In genomic region chr2:240291940-240292574, GRCh38 we compare ENCODE assay signal across 27 cellular contexts.
"Had no signal": no experiment of that assay in that cellular context is flagged by ENCODE, and none has a peak within 500 bp of the region (broad histone marks: within the 10 kb centered on the region; RNA-seq: fewer than 3 reads in every experiment).

No MANE protein-coding gene starts in this region.

- ATAC-seq: Panc1, SK-N-SH treated with all-trans-retinoic acid at 6 μM for 48 hours had no signal

- H3K27ac ChIP-seq: KMS-11, RWPE1, SJSA1 had no signal

- H3K27ac Mint-ChIP-seq: activated naive CD4-positive, alpha-beta T cell treated with anti-CD3 and anti-CD28 coated beads, Interleukin-2, amount 50 U/mL, for 24 hours; activated T-helper 2 cell treated with anti-CD3 and anti-CD28 coated beads, Interferon-gamma antibody, Interleukin-2, Interleukin-4, amounts not matched to agents 10 μg/mL and 5 μg/mL and 100 μg/mL, durations not matched to agents 14 hours and 24 hours and 36 hours; T-helper 1 cell treated with Interleukin-12 subunit alpha and Interleukin-12 subunit beta and Interleukin-4 antibody, amounts not matched to agents 30 μg/mL and 1 μg/mL, for 36 hours had no signal

- H3K4me1 Mint-ChIP-seq: activated naive CD4-positive, alpha-beta T cell treated with anti-CD3 and anti-CD28 coated beads, Interleukin-2, amount 50 U/mL, for 24 hours; central memory CD8-positive, alpha-beta T cell had no signal

- H3K4me3 Mint-ChIP-seq: activated naive CD4-positive, alpha-beta T cell treated with anti-CD3 and anti-CD28 coated beads, Interleukin-2, amount 50 U/mL, for 24 hours; central memory CD8-positive, alpha-beta T cell; T-helper 1 cell treated with Interleukin-12 subunit alpha and Interleukin-12 subunit beta and Interleukin-4 antibody, amounts not matched to agents 30 μg/mL and 1 μg/mL, for 36 hours had no signal

- H3K9me3 Mint-ChIP-seq: activated naive CD4-positive, alpha-beta T cell treated with anti-CD3 and anti-CD28 coated beads, Interleukin-2, amount 50 U/mL, for 24 hours; activated T-helper 2 cell treated with anti-CD3 and anti-CD28 coated beads, Interferon-gamma antibody, Interleukin-2, Interleukin-4, amounts not matched to agents 10 μg/mL and 5 μg/mL and 100 μg/mL, durations not matched to agents 14 hours and 24 hours and 36 hours; central memory CD8-positive, alpha-beta T cell; T-helper 1 cell treated with Interleukin-12 subunit alpha and Interleukin-12 subunit beta and Interleukin-4 antibody, amounts not matched to agents 30 μg/mL and 1 μg/mL, for 36 hours had no signal

- H3K36me3 Mint-ChIP-seq: activated naive CD4-positive, alpha-beta T cell treated with anti-CD3 and anti-CD28 coated beads, Interleukin-2, amount 50 U/mL, for 24 hours had no signal

- H3K9me3 ChIP-seq: SJSA1 had no signal

- H3K27me3 ChIP-seq: SJSA1 had no signal

- DNase-seq: activated CD4-positive, alpha-beta T cell treated with anti-CD3 and anti-CD28 coated beads for 48 hours; activated CD4-positive, alpha-beta T cell treated with anti-CD3 and anti-CD28 coated beads, Interleukin-2, amount 50 U/mL, for 4 hours; activated CD4-positive, CD25-positive, alpha-beta regulatory T cell treated with anti-CD3 and anti-CD28 coated beads, Interleukin-2, amount 50 U/mL, for 72 hours; activated CD8-positive, alpha-beta memory T cell treated with anti-CD3 and anti-CD28 coated beads for 24 hours; activated naive CD4-positive, alpha-beta T cell; activated T-cell treated with anti-CD3 and anti-CD28 coated beads, Interleukin-2, amount 50 U/mL, for 48 hours; aorta; MV-4-11; NCI-H1092 treated with DMSO at 0.1 percent for 48 hours; NCI-H1417 treated with DMSO at 0.1 percent for 48 hours; NCI-H1694; NCI-H2029 treated with DMSO at 0.1 percent for 48 hours; NCI-H345; NCI-H510A; NCI-H526 treated with DMSO at 0.1 percent for 48 hours; NK-92 treated with Interleukin-12 subunit alpha and Interleukin-12 subunit beta, amount 100 ng/mL, for 24 hours; OCI-M1; SHP77 had no signal

- H3K36me3 ChIP-seq: SJSA1 had no signal

- H3K27me3 Mint-ChIP-seq: activated naive CD4-positive, alpha-beta T cell treated with anti-CD3 and anti-CD28 coated beads, Interleukin-2, amount 50 U/mL, for 24 hours had no signal

- H3K4me1 ChIP-seq: SJSA1 had no signal

- H3K4me3 ChIP-seq: SJSA1 had no signal
